Comparison of ENCODE assay signal across 1 cellular context in the genomic region with DNA sequence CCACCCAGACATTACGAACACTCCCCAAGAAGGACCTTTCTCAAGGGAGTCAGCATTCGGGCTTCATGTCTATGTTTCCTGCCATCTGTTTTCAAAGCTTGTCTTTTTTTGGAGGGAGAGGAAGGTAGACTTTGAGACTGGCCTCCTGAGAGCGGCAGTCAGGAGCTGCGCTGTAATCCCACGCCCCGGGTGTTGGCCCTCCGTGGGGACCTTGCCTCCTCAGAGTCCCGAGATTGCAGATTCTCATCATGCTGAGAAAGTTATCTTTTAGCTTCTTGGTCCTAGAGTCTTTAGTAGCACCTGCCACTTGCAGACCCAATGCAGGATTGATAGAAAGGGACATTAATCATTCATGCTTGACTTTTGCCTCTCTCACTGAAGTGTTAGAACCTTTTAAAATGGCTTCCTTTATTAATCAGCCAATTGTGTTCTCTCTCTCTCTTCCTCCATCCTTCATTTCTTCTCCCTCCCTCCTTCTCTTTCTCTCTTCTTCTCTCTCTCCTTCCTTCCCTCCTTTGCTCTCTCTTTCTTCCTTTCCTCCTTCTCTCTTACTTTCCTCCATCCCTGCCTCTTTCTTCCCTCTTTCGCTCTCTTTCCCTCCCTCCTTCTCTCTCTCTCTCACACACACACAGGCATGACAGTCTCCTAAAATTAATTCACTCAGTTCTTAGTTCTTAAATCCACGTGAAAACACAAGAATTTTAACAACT.
TF ChIP-seq lines count a peak whose summit lies in the region.

No MANE protein-coding gene starts in this region.

TF ChIP-seq in K562, 482 proteins besides CTCF, POLR2A, EP300 and RAD21 (continued from another document):
- TF ChIP-seq, protein P1, sequence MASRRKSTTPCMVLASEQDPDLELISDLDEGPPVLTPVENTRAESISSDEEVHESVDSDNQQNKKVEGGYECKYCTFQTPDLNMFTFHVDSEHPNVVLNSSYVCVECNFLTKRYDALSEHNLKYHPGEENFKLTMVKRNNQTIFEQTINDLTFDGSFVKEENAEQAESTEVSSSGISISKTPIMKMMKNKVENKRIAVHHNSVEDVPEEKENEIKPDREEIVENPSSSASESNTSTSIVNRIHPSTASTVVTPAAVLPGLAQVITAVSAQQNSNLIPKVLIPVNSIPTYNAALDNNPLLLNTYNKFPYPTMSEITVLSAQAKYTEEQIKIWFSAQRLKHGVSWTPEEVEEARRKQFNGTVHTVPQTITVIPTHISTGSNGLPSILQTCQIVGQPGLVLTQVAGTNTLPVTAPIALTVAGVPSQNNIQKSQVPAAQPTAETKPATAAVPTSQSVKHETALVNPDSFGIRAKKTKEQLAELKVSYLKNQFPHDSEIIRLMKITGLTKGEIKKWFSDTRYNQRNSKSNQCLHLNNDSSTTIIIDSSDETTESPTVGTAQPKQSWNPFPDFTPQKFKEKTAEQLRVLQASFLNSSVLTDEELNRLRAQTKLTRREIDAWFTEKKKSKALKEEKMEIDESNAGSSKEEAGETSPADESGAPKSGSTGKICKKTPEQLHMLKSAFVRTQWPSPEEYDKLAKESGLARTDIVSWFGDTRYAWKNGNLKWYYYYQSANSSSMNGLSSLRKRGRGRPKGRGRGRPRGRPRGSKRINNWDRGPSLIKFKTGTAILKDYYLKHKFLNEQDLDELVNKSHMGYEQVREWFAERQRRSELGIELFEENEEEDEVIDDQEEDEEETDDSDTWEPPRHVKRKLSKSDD (conservative IDR thresholded peaks at IDR 0.05; ENCODE audit: low read length), result no peak
- TF ChIP-seq, protein P2, sequence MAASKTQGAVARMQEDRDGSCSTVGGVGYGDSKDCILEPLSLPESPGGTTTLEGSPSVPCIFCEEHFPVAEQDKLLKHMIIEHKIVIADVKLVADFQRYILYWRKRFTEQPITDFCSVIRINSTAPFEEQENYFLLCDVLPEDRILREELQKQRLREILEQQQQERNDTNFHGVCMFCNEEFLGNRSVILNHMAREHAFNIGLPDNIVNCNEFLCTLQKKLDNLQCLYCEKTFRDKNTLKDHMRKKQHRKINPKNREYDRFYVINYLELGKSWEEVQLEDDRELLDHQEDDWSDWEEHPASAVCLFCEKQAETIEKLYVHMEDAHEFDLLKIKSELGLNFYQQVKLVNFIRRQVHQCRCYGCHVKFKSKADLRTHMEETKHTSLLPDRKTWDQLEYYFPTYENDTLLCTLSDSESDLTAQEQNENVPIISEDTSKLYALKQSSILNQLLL (CRISPR knock-in tag; IDR thresholded peaks at IDR 0.05; ENCODE audit: borderline replicate concordance), result no peak
- TF ChIP-seq ZNF212 (CRISPR knock-in tag; IDR thresholded peaks at IDR 0.05) (no peak), TAF1 (IDR thresholded peaks at IDR 0.05; ENCODE audit: control insufficient read depth, extremely low read depth, insufficient read depth, low read length, severe bottlenecking) (no peak), MCM7 (IDR thresholded peaks at IDR 0.05) (0 out of 4 replicates have a peak, but pooled peaks of 1 of the 2 experiments have one; percentile 50), HMGN3 (IDR thresholded peaks at IDR 0.05; ENCODE audit: borderline replicate concordance, extremely low read depth, insufficient read length, low read depth, low read length) (no peak), NFIX (CRISPR knock-in tag; IDR thresholded peaks at IDR 0.05; ENCODE audit: low read depth) (no peak), GTF2A2 (tag; IDR thresholded peaks at IDR 0.05) (no peak), BHLHE40 (IDR thresholded peaks at IDR 0.05; ENCODE audit: low read length) (no peak), TCF3 (CRISPR knock-in tag; IDR thresholded peaks at IDR 0.05) (no peak), CHCHD3 (CRISPR knock-in tag; IDR thresholded peaks at IDR 0.05) (no peak), YY1 (IDR thresholded peaks at IDR 0.05; ENCODE audit: borderline replicate concordance in 1 of 3, control insufficient read depth in 1 of 3, extremely low read depth in 1 of 3, insufficient read depth in 3 of 3, insufficient read length in 1 of 3, insufficient replicate concordance in 2 of 3, low read depth in 1 of 3, low read length in 2 of 3) (no peak)
- TF ChIP-seq, protein P3, sequence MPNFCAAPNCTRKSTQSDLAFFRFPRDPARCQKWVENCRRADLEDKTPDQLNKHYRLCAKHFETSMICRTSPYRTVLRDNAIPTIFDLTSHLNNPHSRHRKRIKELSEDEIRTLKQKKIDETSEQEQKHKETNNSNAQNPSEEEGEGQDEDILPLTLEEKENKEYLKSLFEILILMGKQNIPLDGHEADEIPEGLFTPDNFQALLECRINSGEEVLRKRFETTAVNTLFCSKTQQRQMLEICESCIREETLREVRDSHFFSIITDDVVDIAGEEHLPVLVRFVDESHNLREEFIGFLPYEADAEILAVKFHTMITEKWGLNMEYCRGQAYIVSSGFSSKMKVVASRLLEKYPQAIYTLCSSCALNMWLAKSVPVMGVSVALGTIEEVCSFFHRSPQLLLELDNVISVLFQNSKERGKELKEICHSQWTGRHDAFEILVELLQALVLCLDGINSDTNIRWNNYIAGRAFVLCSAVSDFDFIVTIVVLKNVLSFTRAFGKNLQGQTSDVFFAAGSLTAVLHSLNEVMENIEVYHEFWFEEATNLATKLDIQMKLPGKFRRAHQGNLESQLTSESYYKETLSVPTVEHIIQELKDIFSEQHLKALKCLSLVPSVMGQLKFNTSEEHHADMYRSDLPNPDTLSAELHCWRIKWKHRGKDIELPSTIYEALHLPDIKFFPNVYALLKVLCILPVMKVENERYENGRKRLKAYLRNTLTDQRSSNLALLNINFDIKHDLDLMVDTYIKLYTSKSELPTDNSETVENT (CRISPR knock-in tag; IDR thresholded peaks at IDR 0.05), result no peak
